8 cellular contexts compared by ENCODE assay signal in genomic region chr11:34053161-34053686, GRCh38. TPM values are rescaled to one million over a fixed set of nuclear protein-coding genes. Genes with fewer than 3 reads are reported as not detected.
A peak's percentile ranks its signal among the peaks of the same experiment; 100 is the strongest.
DNase-seq lines count a peak whose midpoint lies in the region; ATAC-seq and TF ChIP-seq lines count a peak whose summit lies in the region.

No MANE protein-coding gene starts in this region.

- under 1% methylated on average over 24 of the region's 24 CpGs for WGBS in SK-N-SH (ENCODE audit: low lambda C conversion rate)
- WGBS in transverse colon (ENCODE audit: low coverage in 1 of 2), 2 donors, result 0% methylated on average over 12 to 24 of the region's 24 CpGs

- H3K4me2 ChIP-seq in SK-N-SH, result peak overlapping the region; percentile 95

- TF ChIP-seq EP300 in SK-N-SH (IDR thresholded peaks at IDR 0.05; ENCODE audit: borderline replicate concordance in 1 of 2, low read depth in 1 of 2, low read length in 1 of 2) (no peak), transverse colon (IDR thresholded peaks at IDR 0.05; ENCODE audit: low read depth) (no peak)

- H2AFZ ChIP-seq in SK-N-SH (ENCODE audit: low read depth), result no peak overlapping the region

- peaks cover 30% of the 10 kb centered on the region for H3K4me1 Mint-ChIP-seq in activated naive CD8-positive, alpha-beta T cell treated with anti-CD3 and anti-CD28 coated beads for 36 hours

- intact Hi-C loops in Right ventricle myocardium superior (cut with DNase I), result loop anchor here (5.0 kb wide), 1 partner anchor 54 kb away; the partner anchor contains the start of gene NAT10
- intact Hi-C loops in transverse colon (cut with DNase I; ENCODE audit: low total_unique reads), result loop anchor here (5.0 kb wide), 1 partner anchor 54 kb away; the partner anchor contains the start of gene NAT10

- TF ChIP-seq CTCF in SK-N-SH (IDR thresholded peaks at IDR 0.05) (no peak), transverse colon (IDR thresholded peaks at IDR 0.05) (no peak)

- H3K9me2 ChIP-seq in SK-N-SH, result no peaks in the 10 kb centered on the region

- H4K20me1 ChIP-seq in SK-N-SH (ENCODE audit: insufficient read depth), result peaks cover 48% of the 10 kb centered on the region

- POLR2A ChIA-PET in SK-N-SH (lab: Yijun Ruan, JAX), result interaction anchor here (0.6 to 1.0 kb wide), 2 partner anchors 108 to 305 kb away, joined by 3 to 4 read pairs; partner anchors contain the start of gene ABTB2

- H3K4me1 ChIP-seq in SK-N-SH (ENCODE audit: control insufficient read depth in 1 of 2, insufficient read depth in 2 of 2, low read depth in 1 of 2, low read length in 1 of 2), result peaks cover 13 to 69% of the 10 kb centered on the region in 2 experiments
- H3K4me1 ChIP-seq in transverse colon, result peaks cover 20 to 56% (median 47%) of the 10 kb centered on the region in 4 donors

- CTCF ChIA-PET in SK-N-SH (lab: Yijun Ruan, JAX), result interaction anchor here (0.8 kb wide), 1 partner anchor 10 kb away, joined by 3 read pairs; no protein-coding TSS in a partner anchor

- H3K36me3 ChIP-seq in SK-N-SH (replicated peaks in 1 of 2; ENCODE audit: control insufficient read depth in 1 of 2, insufficient read depth in 2 of 2, low read length in 1 of 2), result peaks cover 26 to 50% of the 10 kb centered on the region in 2 experiments
- peaks cover 0 to 5% (median 0%) of the 10 kb centered on the region in 4 donors for H3K36me3 ChIP-seq in transverse colon

- peaks cover 14% of the 10 kb centered on the region for H3F3A ChIP-seq in SK-N-SH (replicated peaks; ENCODE audit: insufficient read depth)

- in situ Hi-C loops in transverse colon (cut with MboI; ENCODE audit: low pct_ligation_motif_present in 1 of 4, low pct_unique_long_range_greater_than_20kb in 1 of 4, low sequenced_read_pairs in 3 of 4), result loop anchor here in 3 of 4 donors (10.0 kb wide), 2 partner anchors 52 to 58 kb away; partner anchors contain the start of gene NAT10 (in 2 of the 3)

- ATAC-seq in GM21526 (IDR thresholded peaks at IDR 0.05; ENCODE audit: low FRiP score, unreplicated experiment) (peak; percentile 35), Right ventricle myocardium superior (ENCODE audit: poor library complexity) (peak; percentile 34)

- H3K4me3 ChIP-seq in SK-N-SH (ENCODE audit: low read depth in 2 of 2, low read length in 1 of 2), result peak overlapping the region; percentile 95
- peak overlapping the region; percentile 90 to 98 (median 94) for H3K4me3 ChIP-seq in transverse colon

- peaks cover 32% of the 10 kb centered on the region for H3K36me3 Mint-ChIP-seq in activated naive CD8-positive, alpha-beta T cell treated with anti-CD3 and anti-CD28 coated beads for 36 hours

- H3K9ac ChIP-seq in SK-N-SH, result peak overlapping the region; percentile 99

- H3K9me3 Mint-ChIP-seq in activated naive CD8-positive, alpha-beta T cell treated with anti-CD3 and anti-CD28 coated beads for 36 hours, result no peaks in the 10 kb centered on the region

- H3K4me3 Mint-ChIP-seq in activated naive CD8-positive, alpha-beta T cell treated with anti-CD3 and anti-CD28 coated beads for 36 hours, result peak overlapping the region; percentile 99

- H3K9me3 ChIP-seq in SK-N-SH, result no peaks in the 10 kb centered on the region
- H3K9me3 ChIP-seq in transverse colon, result no peaks in the 10 kb centered on the region

- H3K79me2 ChIP-seq in SK-N-SH (ENCODE audit: insufficient read depth), result peaks cover 61% of the 10 kb centered on the region

- no peak for TF ChIP-seq RAD21 in SK-N-SH (IDR thresholded peaks at IDR 0.05; ENCODE audit: low read length)

- peak; percentile 56 for TF ChIP-seq POLR2A in transverse colon (IDR thresholded peaks at IDR 0.05)

- H3K27ac ChIP-seq in SK-N-SH (ENCODE audit: low read depth in 2 of 2, low read length in 1 of 2) (peak overlapping the region; percentile 97), transverse colon (peak overlapping the region; percentile 99 to 100 (median 99))

- no peaks in the 10 kb centered on the region for H3K27me3 Mint-ChIP-seq in activated naive CD8-positive, alpha-beta T cell treated with anti-CD3 and anti-CD28 coated beads for 36 hours

- H3K27ac Mint-ChIP-seq in activated naive CD8-positive, alpha-beta T cell treated with anti-CD3 and anti-CD28 coated beads for 36 hours, result peak overlapping the region; percentile 99

- H3K27me3 ChIP-seq in SK-N-SH (ENCODE audit: insufficient read depth), result no peaks in the 10 kb centered on the region
- no peaks in the 10 kb centered on the region for H3K27me3 ChIP-seq in transverse colon

- DNase-seq in COR-L47 (lab: John Stamatoyannopoulos, UW) (peak; percentile 61), LHCN-M2 (ENCODE audit: low read depth) (peak; percentile 73), SK-N-SH (peak; percentile 74), Right ventricle myocardium superior (peak; percentile 85), pons (ENCODE audit: low spot score) (peak; percentile 54), transverse colon (peak; percentile 83)
- peak; percentile 82 for DNase-seq in activated naive CD8-positive, alpha-beta T cell treated with anti-CD3 and anti-CD28 coated beads for 36 hours

TF ChIP-seq in SK-N-SH, 30 proteins besides CTCF, POLR2A, EP300 and RAD21 (continues in another document):
- TF ChIP-seq RFX5 (IDR thresholded peaks at IDR 0.05; ENCODE audit: low read length) (no peak), PBX3 (IDR thresholded peaks at IDR 0.05) (no peak), FOXJ3 (CRISPR knock-in tag; IDR thresholded peaks at IDR 0.05) (no peak), RXRA (IDR thresholded peaks at IDR 0.05; ENCODE audit: borderline replicate concordance, low read depth) (no peak), CHD2 (IDR thresholded peaks at IDR 0.05; ENCODE audit: low read length, partially characterized antibody) (peak; percentile 35), REST (IDR thresholded peaks at IDR 0.05; ENCODE audit: low read depth, low read length) (peak; percentile 53; the same call in 1 of the 2 replicates), SIN3A (IDR thresholded peaks at IDR 0.05; ENCODE audit: borderline replicate concordance, low read depth, low read length) (no peak; the same call in 1 of the 2 replicates), ELF1 (IDR thresholded peaks at IDR 0.05) (no peak), RCOR1 (IDR thresholded peaks at IDR 0.05; ENCODE audit: low read length) (no peak), SMC3 (IDR thresholded peaks at IDR 0.05; ENCODE audit: low read depth, low read length) (no peak), MAX (IDR thresholded peaks at IDR 0.05; ENCODE audit: low read depth) (peak; percentile 93), MXI1 (IDR thresholded peaks at IDR 0.05; ENCODE audit: low read depth, low read length) (peak; percentile 83), TCF12 (IDR thresholded peaks at IDR 0.05) (no peak), JUND (IDR thresholded peaks at IDR 0.05) (no peak), TAF1 (IDR thresholded peaks at IDR 0.05; ENCODE audit: borderline replicate concordance, low read depth, low read length) (peak; percentile 83; the same call in 1 of the 2 replicates)

RNA-seq across cellular contexts. Expression of gene CAPRIN1, which starts 1.7 kb away (rescaled TPM):
- total RNA-seq in LHCN-M2 (2014; rRNA removed), result 218 and 260 TPM in 2 replicates
- 114 TPM for polyA plus RNA-seq in LHCN-M2 (2012)
- 67.1 and 93.4 TPM in 2 replicates for polyA plus RNA-seq in SK-N-SH (2012; rRNA removed)
- 90.0 and 90.5 TPM in 2 replicates for polyA plus RNA-seq in SK-N-SH (2012; cell fraction: cytosol; rRNA removed)
- polyA plus RNA-seq in SK-N-SH (2012; cell fraction: nucleus; rRNA removed), result 54.2 and 85.1 TPM in 2 replicates
- 100 to 1,000 TPM; 313 to 342 TPM for total RNA-seq in activated naive CD8-positive, alpha-beta T cell treated with anti-CD3 and anti-CD28 coated beads for 36 hours
- total RNA-seq in Right ventricle myocardium superior, result 105 TPM
- 100 to 1,000 TPM; 129 to 163 (median 152) TPM for total RNA-seq in transverse colon

RNA-seq across cellular contexts. Expression of gene NAT10, which starts 52.2 kb away (rescaled TPM):
- total RNA-seq in LHCN-M2 (2014; rRNA removed) (38.3 and 41.0 TPM in 2 replicates), Right ventricle myocardium superior (20.9 TPM), transverse colon (10 to 100 TPM; 16.0 to 40.6 (median 26.9) TPM)
- 28.3 TPM for polyA plus RNA-seq in LHCN-M2 (2012)
- 31.0 and 38.4 TPM in 2 replicates for polyA plus RNA-seq in SK-N-SH (2012; rRNA removed)
- 20.5 and 21.8 TPM in 2 replicates for polyA plus RNA-seq in SK-N-SH (2012; cell fraction: cytosol; rRNA removed)
- 66.1 and 70.6 TPM in 2 replicates for polyA plus RNA-seq in SK-N-SH (2012; cell fraction: nucleus; rRNA removed)
- total RNA-seq in activated naive CD8-positive, alpha-beta T cell treated with anti-CD3 and anti-CD28 coated beads for 36 hours, result 100 to 1,000 TPM; 160 to 169 TPM

Comparison
In these comparisons a context has a peak if more than half of its experiments do, and no peak if none do; other contexts are left out.
1. Peak in every context shown above with its lines: DNase-seq, ATAC-seq, H3K4me3 ChIP-seq and H3K27ac ChIP-seq.